ENCODE assay signal across 1 cellular context in the genomic region with DNA sequence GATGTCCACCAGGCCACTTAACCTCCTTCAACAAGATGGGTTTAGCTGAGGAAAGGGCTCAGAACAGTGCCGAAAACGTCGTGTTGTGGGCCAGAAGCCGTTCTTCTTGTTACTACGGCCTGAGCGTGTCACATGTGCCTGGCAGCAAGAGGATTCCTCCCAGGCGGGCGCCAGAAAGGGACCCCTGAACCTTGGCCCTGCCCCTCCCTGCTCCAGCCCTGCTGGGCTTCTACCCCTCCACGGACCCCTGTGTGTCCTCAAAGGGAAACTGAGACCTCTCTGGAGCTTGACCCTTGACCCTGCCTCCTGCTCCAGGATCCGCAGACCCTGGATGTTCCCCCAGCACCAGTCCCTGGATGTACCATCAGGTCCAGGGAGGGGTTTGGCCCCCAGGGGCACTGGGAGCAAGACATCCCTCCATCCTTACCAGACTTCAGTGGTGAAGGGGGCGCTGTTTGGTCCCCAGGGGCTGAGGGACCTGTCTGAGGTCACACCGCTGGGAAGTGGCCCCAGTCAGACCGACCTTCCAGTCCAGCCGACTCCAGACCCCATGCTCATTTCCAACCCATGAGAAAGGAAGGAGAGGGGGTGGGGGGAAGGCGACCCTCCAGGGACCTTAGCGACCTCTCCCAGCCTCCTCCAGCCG.
TF ChIP-seq lines count a peak whose summit lies in the region.

No MANE protein-coding gene starts in this region.

TF ChIP-seq in HepG2, 621 proteins besides CTCF, POLR2A, EP300 and RAD21:
- 0 out of 2 replicates have a peak, but pooled peaks have one; percentile 3 for TF ChIP-seq ZNF746 (CRISPR knock-in tag; IDR thresholded peaks at IDR 0.05)
- TF ChIP-seq ZMYM2 (CRISPR knock-in tag; IDR thresholded peaks at IDR 0.05) = no peak
- no peak for TF ChIP-seq LCORL (IDR thresholded peaks at IDR 0.05)
- TF ChIP-seq LCORL (CRISPR knock-in tag; IDR thresholded peaks at IDR 0.05) = peak; percentile 29; the same call in 1 of the 2 replicates
- no peak for TF ChIP-seq SRY (CRISPR knock-in tag; IDR thresholded peaks at IDR 0.05)
- 0 out of 2 replicates have a peak, but pooled peaks have one; percentile 20 for TF ChIP-seq GABPB1 (CRISPR knock-in tag; IDR thresholded peaks at IDR 0.05)
- TF ChIP-seq ZNF225 (CRISPR knock-in tag; IDR thresholded peaks at IDR 0.05) = 0 out of 2 replicates have a peak, but pooled peaks have one; percentile 7
- TF ChIP-seq ZNF788 (CRISPR knock-in tag; IDR thresholded peaks at IDR 0.05; ENCODE audit: borderline replicate concordance) = 0 out of 2 replicates have a peak, but pooled peaks have one; percentile 22
- 0 out of 2 replicates have a peak, but pooled peaks have one; percentile 12 for TF ChIP-seq FOXC1 (CRISPR knock-in tag; IDR thresholded peaks at IDR 0.05; ENCODE audit: borderline replicate concordance)
- TF ChIP-seq POLR2AphosphoS5 (IDR thresholded peaks at IDR 0.05; ENCODE audit: low read depth, low read length) = no peak
- peak; percentile 7; the same call in 1 of the 2 replicates for TF ChIP-seq HES4 (CRISPR knock-in tag; IDR thresholded peaks at IDR 0.05; ENCODE audit: borderline replicate concordance)
- TF ChIP-seq NR2F6 (IDR thresholded peaks at IDR 0.05) = peak; percentile 31; the same call in 1 of the 2 replicates
- no peak for TF ChIP-seq NR2F6 (CRISPR knock-in tag; IDR thresholded peaks at IDR 0.05)
- TF ChIP-seq NR2C2 (CRISPR knock-in tag; IDR thresholded peaks at IDR 0.05; ENCODE audit: borderline replicate concordance) = 0 out of 2 replicates have a peak, but pooled peaks have one; percentile 26
- peak; percentile 0; the same call in 1 of the 2 replicates for TF ChIP-seq ZNF777 (CRISPR knock-in tag; IDR thresholded peaks at IDR 0.05)
- TF ChIP-seq, protein P1, sequence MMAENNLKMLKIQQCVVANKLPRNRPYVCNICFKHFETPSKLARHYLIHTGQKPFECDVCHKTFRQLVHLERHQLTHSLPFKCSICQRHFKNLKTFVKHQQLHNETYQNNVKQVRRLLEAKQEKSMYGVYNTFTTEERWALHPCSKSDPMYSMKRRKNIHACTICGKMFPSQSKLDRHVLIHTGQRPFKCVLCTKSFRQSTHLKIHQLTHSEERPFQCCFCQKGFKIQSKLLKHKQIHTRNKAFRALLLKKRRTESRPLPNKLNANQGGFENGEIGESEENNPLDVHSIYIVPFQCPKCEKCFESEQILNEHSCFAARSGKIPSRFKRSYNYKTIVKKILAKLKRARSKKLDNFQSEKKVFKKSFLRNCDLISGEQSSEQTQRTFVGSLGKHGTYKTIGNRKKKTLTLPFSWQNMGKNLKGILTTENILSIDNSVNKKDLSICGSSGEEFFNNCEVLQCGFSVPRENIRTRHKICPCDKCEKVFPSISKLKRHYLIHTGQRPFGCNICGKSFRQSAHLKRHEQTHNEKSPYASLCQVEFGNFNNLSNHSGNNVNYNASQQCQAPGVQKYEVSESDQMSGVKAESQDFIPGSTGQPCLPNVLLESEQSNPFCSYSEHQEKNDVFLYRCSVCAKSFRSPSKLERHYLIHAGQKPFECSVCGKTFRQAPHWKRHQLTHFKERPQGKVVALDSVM (CRISPR knock-in tag; IDR thresholded peaks at IDR 0.05) = 0 out of 2 replicates have a peak, but pooled peaks have one; percentile 1
- TF ChIP-seq, protein P2, sequence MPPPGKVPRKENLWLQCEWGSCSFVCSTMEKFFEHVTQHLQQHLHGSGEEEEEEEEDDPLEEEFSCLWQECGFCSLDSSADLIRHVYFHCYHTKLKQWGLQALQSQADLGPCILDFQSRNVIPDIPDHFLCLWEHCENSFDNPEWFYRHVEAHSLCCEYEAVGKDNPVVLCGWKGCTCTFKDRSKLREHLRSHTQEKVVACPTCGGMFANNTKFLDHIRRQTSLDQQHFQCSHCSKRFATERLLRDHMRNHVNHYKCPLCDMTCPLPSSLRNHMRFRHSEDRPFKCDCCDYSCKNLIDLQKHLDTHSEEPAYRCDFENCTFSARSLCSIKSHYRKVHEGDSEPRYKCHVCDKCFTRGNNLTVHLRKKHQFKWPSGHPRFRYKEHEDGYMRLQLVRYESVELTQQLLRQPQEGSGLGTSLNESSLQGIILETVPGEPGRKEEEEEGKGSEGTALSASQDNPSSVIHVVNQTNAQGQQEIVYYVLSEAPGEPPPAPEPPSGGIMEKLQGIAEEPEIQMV (CRISPR knock-in tag; IDR thresholded peaks at IDR 0.05; ENCODE audit: low read depth) = no peak
- 0 out of 2 replicates have a peak, but pooled peaks have one; percentile 1 for TF ChIP-seq ZNF263 (CRISPR knock-in tag; IDR thresholded peaks at IDR 0.05)
- peak; percentile 68; the same call in 1 of the 2 replicates for TF ChIP-seq MTF2 (CRISPR knock-in tag; IDR thresholded peaks at IDR 0.05; ENCODE audit: borderline replicate concordance)
- TF ChIP-seq MTA1 (CRISPR knock-in tag; IDR thresholded peaks at IDR 0.05; ENCODE audit: borderline replicate concordance) = 0 out of 2 replicates have a peak, but pooled peaks have one; percentile 8
- peak; percentile 43; the same call in 1 of the 2 replicates for TF ChIP-seq HIVEP1 (CRISPR knock-in tag; IDR thresholded peaks at IDR 0.05)
